ENCODE assay signal across 7 cellular contexts in the genomic region with DNA sequence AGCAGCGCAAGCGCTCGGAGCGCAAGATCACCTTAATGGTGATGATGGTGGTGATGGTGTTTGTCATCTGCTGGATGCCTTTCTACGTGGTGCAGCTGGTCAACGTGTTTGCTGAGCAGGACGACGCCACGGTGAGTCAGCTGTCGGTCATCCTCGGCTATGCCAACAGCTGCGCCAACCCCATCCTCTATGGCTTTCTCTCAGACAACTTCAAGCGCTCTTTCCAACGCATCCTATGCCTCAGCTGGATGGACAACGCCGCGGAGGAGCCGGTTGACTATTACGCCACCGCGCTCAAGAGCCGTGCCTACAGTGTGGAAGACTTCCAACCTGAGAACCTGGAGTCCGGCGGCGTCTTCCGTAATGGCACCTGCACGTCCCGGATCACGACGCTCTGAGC. TPM values are rescaled to one million over a fixed set of nuclear protein-coding genes. Genes with fewer than 3 reads are reported as not detected.
DNase-seq lines count a peak whose midpoint lies in the region; ATAC-seq and TF ChIP-seq lines count a peak whose summit lies in the region.

No MANE protein-coding gene starts in this region.

- no peak overlapping the region for H2BK12ac ChIP-seq in H9 (ENCODE audit: insufficient read length, low read depth, low read length)

- peaks cover 0 to 6% (median 0%) of the 10 kb centered on the region in 3 experiments; a peak in 3 of 7 replicates for H3K36me3 Mint-ChIP-seq in H9 (ENCODE audit: insufficient read depth in 1 of 3, low read depth in 3 of 3)
- H3K36me3 Mint-ChIP-seq in activated naive CD8-positive, alpha-beta T cell treated with anti-CD3 and anti-CD28 coated beads, Interleukin-2, amount 50 U/mL, for 24 hours (ENCODE audit: low read depth): peaks cover 2% of the 10 kb centered on the region

- DNase-seq in H9 (no peak), iris pigment epithelial cell (ENCODE audit: low read depth) (peak; percentile 35), iPS-NIHi7 (ENCODE audit: extremely low spot score) (no peak), cerebellar nuclear complex (lab: John Stamatoyannopoulos, UW) (no peak)
- no peak for DNase-seq in activated naive CD8-positive, alpha-beta T cell treated with anti-CD3 and anti-CD28 coated beads, Interleukin-2, amount 50 U/mL, for 24 hours
- peak; percentile 24 for DNase-seq in stimulated activated CD8-positive, alpha-beta memory T cell treated with anti-CD3 and anti-CD28 coated beads, Interleukin-4, amount 100 ng/mL, for 48 hours

- H3K4me3 Mint-ChIP-seq in H9: peak overlapping the region in 1 of 2 experiments; percentile 83; a peak in 4 of 5 replicates
- H3K4me3 Mint-ChIP-seq in activated naive CD8-positive, alpha-beta T cell treated with anti-CD3 and anti-CD28 coated beads, Interleukin-2, amount 50 U/mL, for 24 hours: peak overlapping the region; percentile 25

- H3K79me1 ChIP-seq in H9 (ENCODE audit: insufficient read depth, low read depth, low read length, poor library complexity, severe bottlenecking): no peaks in the 10 kb centered on the region

- ATAC-seq in activated naive CD8-positive, alpha-beta T cell treated with anti-CD3 and anti-CD28 coated beads, Interleukin-2, amount 50 U/mL, for 24 hours: peak; percentile 7
- ATAC-seq in HG03025 (IDR thresholded peaks at IDR 0.05; ENCODE audit: low FRiP score, unreplicated experiment): no peak

- H3K14ac ChIP-seq in H9 (ENCODE audit: insufficient read depth, low read length): no peak overlapping the region

- peaks cover 19% of the 10 kb centered on the region for H3K23me2 ChIP-seq in H9 (ENCODE audit: insufficient read length, low read depth, low read length, poor library complexity, severe bottlenecking)

- H3K9ac ChIP-seq in H9 (ENCODE audit: extremely low read depth, insufficient read length, low read length): no peak overlapping the region

- H3K56ac ChIP-seq in H9 (ENCODE audit: insufficient read length, low read depth, low read length): no peak overlapping the region

- H3K27ac ChIP-seq in H9 (ENCODE audit: insufficient read length, low read depth, low read length): no peak overlapping the region

- H2BK15ac ChIP-seq in H9 (ENCODE audit: low read depth, low read length): no peak overlapping the region

- H3K18ac ChIP-seq in H9 (ENCODE audit: insufficient read length, low read depth, low read length): no peak overlapping the region

- 0 out of 2 replicates have a peak, but pooled peaks cover 2% of the 10 kb centered on the region for H3K4me1 ChIP-seq in H9 (ENCODE audit: insufficient read depth, low read length)

- H2AFZ ChIP-seq in H9 (ENCODE audit: low read length): no peak overlapping the region

- no peak overlapping the region for H3K27ac Mint-ChIP-seq in H9
- no peak overlapping the region for H3K27ac Mint-ChIP-seq in activated naive CD8-positive, alpha-beta T cell treated with anti-CD3 and anti-CD28 coated beads, Interleukin-2, amount 50 U/mL, for 24 hours

- H2BK20ac ChIP-seq in H9 (ENCODE audit: low read depth, low read length, poor library complexity, severe bottlenecking): no peak overlapping the region

- H3T11ph ChIP-seq in H9 (ENCODE audit: low read length): no peak overlapping the region

- TF ChIP-seq CTCF in H9 (conservative IDR thresholded peaks at IDR 0.05): no peak

- no peak overlapping the region for H2BK120ac ChIP-seq in H9 (ENCODE audit: low read depth, low read length, poor library complexity, severe bottlenecking)

- H3K79me2 ChIP-seq in H9 (ENCODE audit: insufficient read depth, low read length): no peaks in the 10 kb centered on the region

- H4K20me1 ChIP-seq in H9 (ENCODE audit: control insufficient read depth, insufficient read depth, insufficient read length): no peaks in the 10 kb centered on the region

- peaks cover 96% of the 10 kb centered on the region for H3K27me3 Mint-ChIP-seq in H9 (ENCODE audit: low read depth)
- H3K27me3 Mint-ChIP-seq in activated naive CD8-positive, alpha-beta T cell treated with anti-CD3 and anti-CD28 coated beads, Interleukin-2, amount 50 U/mL, for 24 hours: peaks cover 58% of the 10 kb centered on the region

- H3K4ac ChIP-seq in H9 (ENCODE audit: low read depth, low read length): no peak overlapping the region

- no peak overlapping the region for H2AK5ac ChIP-seq in H9 (ENCODE audit: insufficient read length, low read length)

- peaks cover 65% of the 10 kb centered on the region for H3K27me3 ChIP-seq in H9 (ENCODE audit: insufficient read depth, low read length)

- H3K9me3 Mint-ChIP-seq in H9: peaks cover 13 to 18% of the 10 kb centered on the region in 2 experiments
- no peaks in the 10 kb centered on the region for H3K9me3 Mint-ChIP-seq in activated naive CD8-positive, alpha-beta T cell treated with anti-CD3 and anti-CD28 coated beads, Interleukin-2, amount 50 U/mL, for 24 hours

- H4K5ac ChIP-seq in H9 (ENCODE audit: insufficient read length, low read depth, low read length): no peak overlapping the region

- H3K4me1 Mint-ChIP-seq in H9: peaks cover 31 to 47% of the 10 kb centered on the region in 2 experiments
- peaks cover 17% of the 10 kb centered on the region for H3K4me1 Mint-ChIP-seq in activated naive CD8-positive, alpha-beta T cell treated with anti-CD3 and anti-CD28 coated beads, Interleukin-2, amount 50 U/mL, for 24 hours

- no peak overlapping the region for H2BK5ac ChIP-seq in H9 (ENCODE audit: insufficient read length, low read length)

- H4K91ac ChIP-seq in H9 (ENCODE audit: insufficient read length, low read depth, low read length): no peak overlapping the region

- no CpG with 5 or more reads among the region's 30 CpGs for WGBS in H9 (ENCODE audit: extremely low coverage, insufficient read length, low lambda C conversion rate)

- H4K8ac ChIP-seq in H9 (replicated peaks; ENCODE audit: insufficient read length, low read depth, low read length): no peak overlapping the region

- peak overlapping the region; percentile 62 for H3K4me2 ChIP-seq in H9 (ENCODE audit: insufficient read depth, insufficient read length, low read length)

- no peak overlapping the region for H3K23ac ChIP-seq in H9 (ENCODE audit: insufficient read length, low read depth, low read length)

- H3K9me3 ChIP-seq in H9 (ENCODE audit: control insufficient read depth, low read depth, low read length): no peaks in the 10 kb centered on the region

RNA-seq across cellular contexts. Expression of a gene that starts 2.5 kb away (rescaled TPM):
- 0.90 and 0.98 TPM in 2 replicates for total RNA-seq in H9 (2021)

RNA-seq across cellular contexts. Expression of a gene that starts 45.7 kb away (rescaled TPM):
- not detected in 2 replicates for total RNA-seq in H9 (2021)

Comparison
In these comparisons a context has a peak if more than half of its experiments do, and no peak if none do; other contexts are left out.
1. DNase-seq: peak in iris pigment epithelial cell (single experiment) and stimulated activated CD8-positive, alpha-beta memory T cell treated with anti-CD3 and anti-CD28 coated beads, Interleukin-4, amount 100 ng/mL, for 48 hours (single experiment); none in H9 (single experiment), activated naive CD8-positive, alpha-beta T cell treated with anti-CD3 and anti-CD28 coated beads, Interleukin-2, amount 50 U/mL, for 24 hours (single experiment), iPS-NIHi7 (single experiment) and cerebellar nuclear complex (0 of 2).